17 cellular contexts compared by ENCODE assay signal in the genomic region with DNA sequence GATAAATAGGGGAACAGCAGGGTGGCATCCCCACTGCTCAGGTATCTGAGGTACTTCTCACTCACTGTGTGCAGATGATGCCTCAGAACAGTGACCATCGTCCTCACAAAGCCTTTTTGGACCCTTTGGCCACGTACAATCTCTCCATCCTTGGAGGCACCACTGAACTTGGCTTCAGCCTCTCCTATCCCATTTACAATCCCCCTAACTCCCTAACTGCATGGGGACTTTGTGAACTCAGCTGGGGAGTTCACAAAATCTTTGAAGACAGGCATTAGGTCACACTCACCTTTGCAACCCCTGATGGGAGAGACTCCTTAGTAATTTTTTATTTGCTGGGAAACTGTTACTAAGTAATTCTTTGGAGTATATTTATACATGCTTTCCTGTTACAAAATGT.
DNase-seq lines count a peak whose midpoint lies in the region; ATAC-seq, FAIRE-seq and TF ChIP-seq lines count a peak whose summit lies in the region.
"Had no signal": no experiment of that assay in that cellular context is flagged by ENCODE, and none has a peak within 500 bp of the region (broad histone marks: within the 10 kb centered on the region; RNA-seq: fewer than 3 reads in every experiment).

No MANE protein-coding gene starts in this region.

- intact Hi-C loops in left ventricle myocardium inferior (cut with micrococcal nuclease), result no loop called here
- intact Hi-C loops in left cardiac atrium (cut with DNase I), result no loop called here
- intact Hi-C loops in lower lobe of right lung (cut with DNase I), result no loop called here
- intact Hi-C loops in upper lobe of right lung (cut with DNase I), result no loop called here
- intact Hi-C loops in lower leg skin (cut with DNase I; ENCODE audit: low total_unique reads), result no loop called here

- H3K4me1 ChIP-seq in left ventricle myocardium inferior (peaks cover 79% of the 10 kb centered on the region), lower lobe of right lung (peaks cover 41% of the 10 kb centered on the region), upper lobe of right lung (peaks cover 36% of the 10 kb centered on the region)

- ATAC-seq in left cardiac atrium, result no peak
- ATAC-seq in lower lobe of right lung, result peak in 1 of 2 donors; percentile 34
- ATAC-seq in upper lobe of right lung, result peak; percentile 44
- ATAC-seq in HG02981 (IDR thresholded peaks at IDR 0.05; ENCODE audit: unreplicated experiment), result no peak
- ATAC-seq: HCT116 had no signal

- TF ChIP-seq POLR2A in lower leg skin (IDR thresholded peaks at IDR 0.05), result no peak

- H3K27me3 ChIP-seq in left ventricle myocardium inferior (ENCODE audit: low read depth) (no peaks in the 10 kb centered on the region), bronchial epithelial cell (ENCODE audit: control insufficient read depth, insufficient read depth, low read length) (no peaks in the 10 kb centered on the region), lower lobe of right lung (ENCODE audit: low read depth) (no peaks in the 10 kb centered on the region), upper lobe of right lung (no peaks in the 10 kb centered on the region)
- H3K27me3 ChIP-seq: BLaER1 had no signal

- H3K9me3 ChIP-seq in left ventricle myocardium inferior (replicated peaks), result no peaks in the 10 kb centered on the region
- H3K9me3 ChIP-seq in lower lobe of right lung, result no peaks in the 10 kb centered on the region
- no peaks in the 10 kb centered on the region for H3K9me3 ChIP-seq in upper lobe of right lung
- H3K9me3 ChIP-seq: Caco-2 had no signal

- FAIRE-seq in bronchial epithelial cell (lab: Jason Lieb, UNC), result peak; percentile 43
- FAIRE-seq: GM19239 had no signal

- DNase-seq in left ventricle myocardium inferior (no peak), left cardiac atrium (no peak), bronchial epithelial cell (ENCODE audit: low read depth) (no peak), lower lobe of right lung (no peak), upper lobe of right lung (no peak), lower leg skin (ENCODE audit: low spot score in 2 of 2) (no peak)
- DNase-seq in activated CD4-positive, CD25-positive, alpha-beta regulatory T cell treated with anti-CD3 and anti-CD28 coated beads, Interleukin-2, amount 50 U/mL, for 72 hours, result no peak
- DNase-seq: AML-193; Caco-2; CD8-positive, alpha-beta memory T cell; DND-41; GF-D8 had no signal

- H3K36me3 ChIP-seq in left ventricle myocardium inferior, result no peaks in the 10 kb centered on the region
- H3K36me3 ChIP-seq in bronchial epithelial cell (ENCODE audit: control insufficient read depth, insufficient read depth, low read length), result no peaks in the 10 kb centered on the region
- H3K36me3 ChIP-seq in lower lobe of right lung, result no peaks in the 10 kb centered on the region
- no peaks in the 10 kb centered on the region for H3K36me3 ChIP-seq in upper lobe of right lung
- H3K36me3 ChIP-seq: BLaER1 had no signal

- H3K27ac ChIP-seq in left ventricle myocardium inferior (replicated peaks) (peak overlapping the region; percentile 77), lower lobe of right lung (peak overlapping the region; percentile 19), upper lobe of right lung (no peak overlapping the region)
- H3K27ac ChIP-seq: 22Rv1, BLaER1 had no signal

- TF ChIP-seq CTCF in left ventricle myocardium inferior (IDR thresholded peaks at IDR 0.05; ENCODE audit: borderline replicate concordance) (no peak), bronchial epithelial cell (IDR thresholded peaks at IDR 0.05; ENCODE audit: insufficient read depth, low read length, severe bottlenecking) (no peak), lower lobe of right lung (IDR thresholded peaks at IDR 0.05) (no peak), upper lobe of right lung (IDR thresholded peaks at IDR 0.05) (no peak), lower leg skin (IDR thresholded peaks at IDR 0.05) (no peak)

- peak overlapping the region; percentile 47 for H3K4me3 ChIP-seq in left ventricle myocardium inferior
- no peak overlapping the region for H3K4me3 ChIP-seq in bronchial epithelial cell (ENCODE audit: low read depth, low read length)
- no peak overlapping the region for H3K4me3 ChIP-seq in lower lobe of right lung
- H3K4me3 ChIP-seq in upper lobe of right lung, result no peak overlapping the region
- no peak overlapping the region for H3K4me3 ChIP-seq in lower leg skin (ENCODE audit: low read depth, poor library complexity, severe bottlenecking)
- H3K4me3 ChIP-seq: BLaER1 had no signal

- WGBS in lower leg skin, 2 donors, result 92 to 94% methylated on average over 2 of the region's 2 CpGs
